In genomic region chr9:107465467-107466451, GRCh38 we compare ENCODE assay signal across 8 cellular contexts. TPM values are rescaled to one million over a fixed set of nuclear protein-coding genes. Genes with fewer than 3 reads are reported as not detected.
DNase-seq lines count a peak whose midpoint lies in the region; ATAC-seq and TF ChIP-seq lines count a peak whose summit lies in the region.

No MANE protein-coding gene starts in this region.

- DNase-seq in BJ (ENCODE audit: low read depth) (no peak), foreskin melanocyte (peak; percentile 23), nephron progenitor cell (peak; percentile 84), NCI-H2196 treated with DMSO at 0.1 percent for 48 hours (lab: John Stamatoyannopoulos, UW; ENCODE audit: unreplicated experiment) (no peak)
- peak; percentile 37 to 55 for DNase-seq in activated T-cell treated with anti-CD3 and anti-CD28 coated beads, Interleukin-2, amount 50 U/mL, for 48 hours
- no peak for DNase-seq in activated CD4-positive, CD25-positive, alpha-beta regulatory T cell treated with anti-CD3 and anti-CD28 coated beads, Interleukin-2, amount 50 U/mL, for 72 hours

- H3K4me3 ChIP-seq in BJ (ENCODE audit: low read depth, low read length): peak overlapping the region; percentile 65

- peak; percentile 63 for ATAC-seq in GM19324 (IDR thresholded peaks at IDR 0.05; ENCODE audit: low FRiP score, unreplicated experiment)
- peak; percentile 85 for ATAC-seq in HG03521 (IDR thresholded peaks at IDR 0.05; ENCODE audit: unreplicated experiment)

- H3K36me3 Mint-ChIP-seq in nephron progenitor cell (ENCODE audit: low read depth): no peaks in the 10 kb centered on the region

- H3K27me3 Mint-ChIP-seq in nephron progenitor cell (ENCODE audit: low read depth, poor library complexity): peaks cover 61% of the 10 kb centered on the region

- H3K27ac Mint-ChIP-seq in nephron progenitor cell: no peak overlapping the region

- H3K4me1 Mint-ChIP-seq in nephron progenitor cell: peaks cover 7% of the 10 kb centered on the region

- H3K36me3 ChIP-seq in BJ (ENCODE audit: control insufficient read depth, insufficient read depth, low read length): no peaks in the 10 kb centered on the region

- POLR2A ChIA-PET in BJ (lab: Charles Lee): no interaction called here

- TF ChIP-seq CTCF in BJ (IDR thresholded peaks at IDR 0.05; ENCODE audit: insufficient read depth, low read depth, low read length) (peak; percentile 69), nephron progenitor cell (IDR thresholded peaks at IDR 0.05) (peak; percentile 84)

- H3K9me3 Mint-ChIP-seq in nephron progenitor cell: no peaks in the 10 kb centered on the region

- H3K4me3 Mint-ChIP-seq in nephron progenitor cell: peak overlapping the region; percentile 84

- CTCF ChIA-PET in BJ (lab: Yijun Ruan, JAX): interaction anchor here (0.6 to 2.1 kb wide), 46 partner anchors 8 to 1492 kb away, joined by 3 to 44 read pairs (median 4); no protein-coding TSS in a partner anchor

- no peaks in the 10 kb centered on the region for H3K27me3 ChIP-seq in BJ (ENCODE audit: control insufficient read depth, insufficient read depth, low read length)

RNA-seq across cellular contexts. Expression of gene KLF4, which starts 23.8 kb away (rescaled TPM):
- 4.3 and 5.2 TPM in 2 replicates for polyA plus RNA-seq in BJ (2011; rRNA removed)
- polyA minus RNA-seq in BJ (2011; rRNA and poly(A)+ RNA removed): 3.5 and 4.3 TPM in 2 replicates

Comparison
In these comparisons a context has a peak if more than half of its experiments do, and no peak if none do; other contexts are left out.
1. DNase-seq: peak in activated T-cell treated with anti-CD3 and anti-CD28 coated beads, Interleukin-2, amount 50 U/mL, for 48 hours (2 of 2), foreskin melanocyte (single experiment) and nephron progenitor cell (single experiment); none in BJ (single experiment), activated CD4-positive, CD25-positive, alpha-beta regulatory T cell treated with anti-CD3 and anti-CD28 coated beads, Interleukin-2, amount 50 U/mL, for 72 hours (single experiment) and NCI-H2196 treated with DMSO at 0.1 percent for 48 hours (single experiment).